Comparison of ENCODE assay signal across 1 cellular context in genomic region chr4:8242782-8243556, GRCh38.
TF ChIP-seq lines count a peak whose summit lies in the region.

No MANE protein-coding gene starts in this region.

TF ChIP-seq in HepG2, 621 proteins besides CTCF, POLR2A, EP300 and RAD21:
- TF ChIP-seq ZNF547 (CRISPR knock-in tag; IDR thresholded peaks at IDR 0.05) (no peak), KDM3A (CRISPR knock-in tag; IDR thresholded peaks at IDR 0.05; ENCODE audit: low read depth) (no peak), MYPOP (CRISPR knock-in tag; IDR thresholded peaks at IDR 0.05) (no peak), ZNF7 (CRISPR knock-in tag; IDR thresholded peaks at IDR 0.05) (peak; percentile 74), ZBTB8A (CRISPR knock-in tag; IDR thresholded peaks at IDR 0.05; ENCODE audit: borderline replicate concordance, low read depth) (no peak)
